Comparison of ENCODE assay signal across 12 cellular contexts in genomic region chr9:114276908-114277821, GRCh38. TPM values are rescaled to one million over a fixed set of nuclear protein-coding genes. Genes with fewer than 3 reads are reported as not detected.
A peak's percentile ranks its signal among the peaks of the same experiment; 100 is the strongest.
DNase-seq lines count a peak whose midpoint lies in the region; ATAC-seq, FAIRE-seq and TF ChIP-seq lines count a peak whose summit lies in the region.
"Had no signal": no experiment of that assay in that cellular context is flagged by ENCODE, and none has a peak within 500 bp of the region (broad histone marks: within the 10 kb centered on the region; RNA-seq: fewer than 3 reads in every experiment).

No MANE protein-coding gene starts in this region.

- H4K20me1 ChIP-seq in HCT116 (ENCODE audit: insufficient read depth) = no peaks in the 10 kb centered on the region

- H3K36me3 ChIP-seq in HCT116 (ENCODE audit: control insufficient read depth in 1 of 2, insufficient read depth in 2 of 2, low read length in 2 of 2) (no peaks in the 10 kb centered on the region), bronchial epithelial cell (ENCODE audit: control insufficient read depth, insufficient read depth, low read length) (peaks cover 2% of the 10 kb centered on the region), mesenchymal stem cell (ENCODE audit: control insufficient read depth in 1 of 2, insufficient read depth in 2 of 2, low read depth in 1 of 2, low read length in 2 of 2) (peaks cover 3 to 26% of the 10 kb centered on the region in 2 experiments)

- peak overlapping the region; percentile 2 to 42 for H3K18ac ChIP-seq in mesenchymal stem cell (ENCODE audit: low read depth in 1 of 2, low read length in 2 of 2)

- H3K27ac Mint-ChIP-seq in T-helper 17 cell (no peak overlapping the region), immature natural killer cell (no peak overlapping the region)

- H2AFZ ChIP-seq in HCT116 (ENCODE audit: low read depth, low read length, poor library complexity, severe bottlenecking) = no peak overlapping the region
- no peak overlapping the region for H2AFZ ChIP-seq in mesenchymal stem cell (ENCODE audit: low read depth, low read length)

- H3K27ac ChIP-seq in HCT116 (ENCODE audit: low read depth, low read length) (peak overlapping the region; percentile 37; the same call in 1 of the 2 replicates), mesenchymal stem cell (ENCODE audit: low read length, poor library complexity, severe bottlenecking) (peak overlapping the region; percentile 58)

- H3K27me3 ChIP-seq in HCT116 (ENCODE audit: insufficient read depth, low read length) = no peaks in the 10 kb centered on the region
- no peaks in the 10 kb centered on the region for H3K27me3 ChIP-seq in bronchial epithelial cell (ENCODE audit: control insufficient read depth, insufficient read depth, low read length)
- H3K27me3 ChIP-seq in mesenchymal stem cell (ENCODE audit: control insufficient read depth in 1 of 2, insufficient read depth in 1 of 2, low read length in 2 of 2) = no peaks in the 10 kb centered on the region

- peaks cover 4% of the 10 kb centered on the region for H3K4me1 Mint-ChIP-seq in T-helper 17 cell
- H3K4me1 Mint-ChIP-seq in immature natural killer cell = no peaks in the 10 kb centered on the region

- H3K23ac ChIP-seq in mesenchymal stem cell (ENCODE audit: low read length in 2 of 2) = no peak overlapping the region

- no peak overlapping the region for H2BK120ac ChIP-seq in mesenchymal stem cell (ENCODE audit: low read depth, low read length)

- 34% methylated on average over 17 of the region's 18 CpGs for WGBS in mesenchymal stem cell

- no peak for TF ChIP-seq CTCF in HCT116 (IDR thresholded peaks at IDR 0.05 in 2 of 3, conservative IDR thresholded peaks at IDR 0.05 in 1 of 3; ENCODE audit: borderline replicate concordance in 1 of 3, insufficient read depth in 1 of 3, low read depth in 2 of 3, low read length in 2 of 3)
- TF ChIP-seq CTCF in bronchial epithelial cell (IDR thresholded peaks at IDR 0.05; ENCODE audit: insufficient read depth, low read length, severe bottlenecking) = no peak

- no TSS peak for BruUV-seq in HCT116 (replicated peaks; lab: Mats Ljungman, UMichigan)

- peaks cover 17% of the 10 kb centered on the region for H3K27me3 Mint-ChIP-seq in T-helper 17 cell
- peaks cover 0 to 3% (median 1%) of the 10 kb centered on the region in 3 donors for H3K27me3 Mint-ChIP-seq in immature natural killer cell (ENCODE audit: low read depth in 3 of 3)

- no peak overlapping the region for H2BK15ac ChIP-seq in mesenchymal stem cell (ENCODE audit: low read depth, poor library complexity, severe bottlenecking)

- H3K9me3 Mint-ChIP-seq in immature natural killer cell = no peaks in the 10 kb centered on the region

- TF ChIP-seq RAD21 in HCT116 (IDR thresholded peaks at IDR 0.05; ENCODE audit: low read depth) = no peak

- H2BK5ac ChIP-seq in mesenchymal stem cell (ENCODE audit: low read depth, low read length, poor library complexity, severe bottlenecking) = no peak overlapping the region

- POLR2A ChIA-PET in HCT116 (lab: Charles Lee) = interaction anchor here (0.8 kb wide), 1 partner anchor 142 kb away, joined by 3 read pairs; no protein-coding TSS in a partner anchor

- RAD21 ChIA-PET in HCT116 (lab: Charles Lee; ENCODE audit: low non-redundant PET in 1 of 2, low total read pairs in 2 of 2, uncharacterized antibody in 2 of 2, unreplicated experiment in 2 of 2) = no interaction called here

- H3K9ac ChIP-seq in HCT116 (ENCODE audit: low read length) (no peak overlapping the region), mesenchymal stem cell (ENCODE audit: low read length) (peak overlapping the region; percentile 46)

- H3K4me2 ChIP-seq in HCT116 (ENCODE audit: low read length) (peak overlapping the region; percentile 28), mesenchymal stem cell (ENCODE audit: low read length, poor library complexity, severe bottlenecking) (no peak overlapping the region)

- no peak for TF ChIP-seq POLR2A in HCT116 (IDR thresholded peaks at IDR 0.05; ENCODE audit: borderline replicate concordance, extremely low read depth, insufficient read depth, insufficient read length)

- no peaks in the 10 kb centered on the region for H3K79me2 ChIP-seq in HCT116 (ENCODE audit: insufficient read depth, low read length)

- H3K4me3 ChIP-seq in HCT116 (replicated peaks in 1 of 2; ENCODE audit: low read depth in 1 of 2, low read length in 2 of 2) (no peak overlapping the region), bronchial epithelial cell (ENCODE audit: low read depth, low read length) (no peak overlapping the region), mesenchymal stem cell (ENCODE audit: insufficient read depth in 1 of 2, low read depth in 1 of 2, low read length in 2 of 2) (no peak overlapping the region)

- H3K9me2 ChIP-seq in HCT116 (ENCODE audit: insufficient read depth) = no peaks in the 10 kb centered on the region

- no peak overlapping the region for H3K14ac ChIP-seq in mesenchymal stem cell (ENCODE audit: low read length in 2 of 2)

- no peak for ATAC-seq in HCT116
- ATAC-seq in T-helper 17 cell = no peak
- no peak for ATAC-seq in GM19397 (IDR thresholded peaks at IDR 0.05; ENCODE audit: unreplicated experiment)

- FAIRE-seq in bronchial epithelial cell (lab: Jason Lieb, UNC) = peak; percentile 32

- H3K4me1 ChIP-seq in HCT116 (ENCODE audit: control insufficient read depth in 1 of 2, insufficient read depth in 2 of 2, low read length in 2 of 2) (peaks cover 24 to 37% of the 10 kb centered on the region in 2 experiments), mesenchymal stem cell (ENCODE audit: control insufficient read depth, insufficient read depth, low read depth, low read length) (peaks cover 49% of the 10 kb centered on the region)

- intact Hi-C loops in HCT116 (cut with micrococcal nuclease) = loop anchor here (5.0 kb wide), 1 partner anchor 170 kb away; no protein-coding TSS in a partner anchor

- peak overlapping the region in 1 of 2 experiments; percentile 4 for H2BK12ac ChIP-seq in mesenchymal stem cell (ENCODE audit: low read length in 2 of 2)

- no peaks in the 10 kb centered on the region for H3K36me3 Mint-ChIP-seq in T-helper 17 cell (ENCODE audit: low read depth)
- no peaks in the 10 kb centered on the region for H3K36me3 Mint-ChIP-seq in immature natural killer cell

- H2AK5ac ChIP-seq in mesenchymal stem cell (ENCODE audit: low read length, severe bottlenecking) = peak overlapping the region; percentile 37

- DNase-seq in 8988T = peak; percentile 59
- DNase-seq in HCT116 (ENCODE audit: low read depth, low spot score) = no peak
- peak; percentile 99 for DNase-seq in bronchial epithelial cell (ENCODE audit: low read depth)
- DNase-seq in mesenchymal stem cell = peak; percentile 99
- DNase-seq in T-helper 17 cell = no peak
- DNase-seq in immature natural killer cell = no peak
- no peak for DNase-seq in NCI-H82 (lab: John Stamatoyannopoulos, UW)
- DNase-seq: central memory CD4-positive, alpha-beta T cell; COR-L47; NCI-H187 had no signal

- peak overlapping the region; percentile 13 to 47 for H3K4ac ChIP-seq in mesenchymal stem cell (ENCODE audit: low read depth in 1 of 2, low read length in 2 of 2)

- H3K4me3 Mint-ChIP-seq in T-helper 17 cell (no peak overlapping the region), immature natural killer cell (no peak overlapping the region)

- H3K79me1 ChIP-seq in mesenchymal stem cell (replicated peaks; ENCODE audit: low read length, poor library complexity, severe bottlenecking) = no peaks in the 10 kb centered on the region

- peak overlapping the region; percentile 43 for H4K8ac ChIP-seq in mesenchymal stem cell (ENCODE audit: low read length)

- no peaks in the 10 kb centered on the region for H3K9me3 ChIP-seq in HCT116 (ENCODE audit: control insufficient read depth in 1 of 2, insufficient read depth in 1 of 2, low read depth in 1 of 2, low read length in 2 of 2)
- H3K9me3 ChIP-seq in mesenchymal stem cell (ENCODE audit: control insufficient read depth, low read length) = no peaks in the 10 kb centered on the region
- H3K9me3 ChIP-seq in T-helper 17 cell (ENCODE audit: control insufficient read depth, low read length, poor library complexity, severe bottlenecking) = no peaks in the 10 kb centered on the region

- peak overlapping the region; percentile 14 for H4K91ac ChIP-seq in mesenchymal stem cell (ENCODE audit: low read length)

- CTCF ChIA-PET in HCT116 (lab: Charles Lee) = no interaction called here

TF ChIP-seq in HCT116, 20 proteins besides CTCF, POLR2A, EP300 and RAD21:
- TF ChIP-seq FOSL1 (IDR thresholded peaks at IDR 0.05; ENCODE audit: low read depth) (peak; percentile 30; the same call in 1 of the 2 replicates), ZNF274 (IDR thresholded peaks at IDR 0.05; ENCODE audit: low read depth, low read length) (no peak)
TF ChIP-seq in HCT116: peak in this region for 1.

RNA-seq across cellular contexts. Expression of gene ORM1, which starts 45.7 kb away (rescaled TPM):
- 5.6 TPM for total RNA-seq in HCT116 (2021; ENCODE audit: unreplicated experiment)
- polyA plus RNA-seq in HCT116 (2012) = 0.46 and 0.51 TPM in 2 replicates
- not detected in 2 replicates for total RNA-seq in bronchial epithelial cell
- polyA plus RNA-seq in mesenchymal stem cell (2013, experiment 1 of 2) = not detected
- polyA plus RNA-seq in mesenchymal stem cell (2013, experiment 2 of 2) = not detected
- not detected for total RNA-seq in T-helper 17 cell
- not detected for polyA plus RNA-seq in immature natural killer cell
- total RNA-seq: lung microvascular endothelial cell had no signal

RNA-seq across cellular contexts. Expression of gene ORM2, which starts 52.5 kb away (rescaled TPM):
- total RNA-seq in HCT116 (2021; ENCODE audit: unreplicated experiment) (0.59 TPM), bronchial epithelial cell (not detected in 2 replicates), T-helper 17 cell (not detected)
- 0.19 and 0.34 TPM in 2 replicates for polyA plus RNA-seq in HCT116 (2012)
- not detected for polyA plus RNA-seq in mesenchymal stem cell (2013, experiment 1 of 2)
- not detected for polyA plus RNA-seq in mesenchymal stem cell (2013, experiment 2 of 2)
- polyA plus RNA-seq in immature natural killer cell = not detected
- total RNA-seq: lung microvascular endothelial cell had no signal

Comparison
In these comparisons a context has a peak if more than half of its experiments do, and no peak if none do; other contexts are left out.
1. DNase-seq: peak in 8988T (single experiment), bronchial epithelial cell (single experiment) and mesenchymal stem cell (single experiment); none in HCT116 (single experiment), T-helper 17 cell (0 of 3), immature natural killer cell (0 of 3) and NCI-H82 (single experiment).